In genomic region chr5:63697811-63698210, GRCh38 we compare ENCODE assay signal across 18 cellular contexts.
"Had no signal": no experiment of that assay in that cellular context is flagged by ENCODE, and none has a peak within 500 bp of the region (broad histone marks: within the 10 kb centered on the region; RNA-seq: fewer than 3 reads in every experiment).

No MANE protein-coding gene starts in this region.

- H3K27ac ChIP-seq: ascending aorta, body of pancreas had no signal

- H3K4me3 ChIP-seq: ascending aorta, body of pancreas had no signal

- H3K27me3 ChIP-seq: ascending aorta, body of pancreas had no signal

- H3K4me1 ChIP-seq: ascending aorta, body of pancreas had no signal

- H3K9me3 ChIP-seq: ascending aorta, body of pancreas had no signal

- DNase-seq: activated CD4-positive, alpha-beta T cell treated with anti-CD3 and anti-CD28 coated beads for 48 hours; activated CD4-positive, alpha-beta T cell treated with anti-CD3 and anti-CD28 coated beads, Interleukin-2, amount 50 U/mL, for 4 hours; activated CD4-positive, CD25-positive, alpha-beta regulatory T cell treated with anti-CD3 and anti-CD28 coated beads, Interleukin-2, amount 50 U/mL, for 72 hours; activated CD8-positive, alpha-beta memory T cell treated with anti-CD3 and anti-CD28 coated beads, Interleukin-2, amount 50 U/mL, for 48 hours; activated CD8-positive, alpha-beta T cell treated with anti-CD3 and anti-CD28 coated beads, Interleukin-2, amount 10 ng/mL, durations not matched to agents 7 days and 5 days; activated T-cell treated with anti-CD3 and anti-CD28 coated beads, Interleukin-2, amount 50 U/mL, for 1 hour; body of pancreas; Kasumi-1; KBM-7; NCI-H1048; NCI-H1417 treated with DMSO at 0.1 percent for 48 hours; NCI-H1694; NCI-H2029 treated with DMSO at 0.1 percent for 48 hours; NCI-H510A treated with DMSO at 0.1 percent for 48 hours; SIG-M5; T-helper 17 cell; T-helper 9 cell had no signal

- H3K36me3 ChIP-seq: ascending aorta had no signal
